Comparison of ENCODE assay signal across 24 cellular contexts in the genomic region with DNA sequence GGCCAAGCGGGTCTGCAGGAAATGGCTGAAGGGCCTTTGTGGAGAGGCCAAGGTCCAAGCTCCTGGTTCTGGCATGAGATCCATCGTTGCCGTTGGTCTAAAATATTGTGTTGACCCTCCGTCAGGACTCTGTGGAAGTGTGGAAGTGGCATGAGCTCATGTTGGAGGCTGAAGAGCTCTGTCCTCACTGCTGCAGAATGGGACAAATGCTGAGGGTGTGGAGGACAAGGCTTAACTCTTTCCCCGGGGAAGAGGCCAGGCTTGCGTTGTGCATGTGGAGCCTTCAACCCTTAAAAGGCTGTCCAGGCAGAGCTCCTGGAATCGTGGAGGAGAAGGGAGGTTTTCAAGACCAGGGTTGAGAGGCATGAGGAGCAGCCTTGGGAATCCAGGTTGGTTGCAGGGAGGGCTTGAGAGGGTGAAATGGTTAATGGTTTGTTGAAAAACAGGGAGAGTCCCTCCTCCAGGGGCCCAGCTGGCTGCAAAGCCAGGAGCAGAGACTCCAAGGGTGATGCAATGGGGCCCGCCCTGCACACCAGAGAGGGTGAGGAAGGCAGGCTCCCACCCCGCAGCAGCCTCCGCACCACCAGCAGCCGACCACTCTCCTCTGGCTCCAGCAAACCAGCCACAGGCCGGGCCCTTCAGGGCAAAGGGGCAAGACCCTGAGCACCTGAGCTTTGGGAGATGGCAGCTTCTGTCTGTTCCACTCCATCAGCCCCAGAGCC. TPM values are rescaled to one million over a fixed set of nuclear protein-coding genes. Genes with fewer than 3 reads are reported as not detected.
DNase-seq lines count a peak whose midpoint lies in the region; TF ChIP-seq lines count a peak whose summit lies in the region.
"Had no signal": no experiment of that assay in that cellular context is flagged by ENCODE, and none has a peak within 500 bp of the region (broad histone marks: within the 10 kb centered on the region; RNA-seq: fewer than 3 reads in every experiment).

No MANE protein-coding gene starts in this region.

- H3K36me3 ChIP-seq in breast epithelium (no peaks in the 10 kb centered on the region), trophoblast cell (ENCODE audit: control insufficient read depth in 1 of 2, insufficient read depth in 2 of 2, low read length in 2 of 2) (no peaks in the 10 kb centered on the region), WERI-Rb-1 (no peaks in the 10 kb centered on the region)
- H3K36me3 ChIP-seq: adrenal gland, cardiac muscle cell, pancreas, thoracic aorta had no signal

- WGBS in trophoblast cell (ENCODE audit: extremely low coverage, insufficient coverage, insufficient read length), result no CpG with 5 or more reads among the region's 12 CpGs

- DNase-seq in MCF 10A (ENCODE audit: unreplicated experiment) (no peak), breast epithelium (ENCODE audit: low spot score in 2 of 2) (no peak), fibroblast of villous mesenchyme (ENCODE audit: low read depth) (peak; percentile 65), trophoblast cell (no peak), COLO829 (ENCODE audit: low spot score) (no peak), NCI-H1436 treated with DMSO at 0.1 percent for 48 hours (lab: John Stamatoyannopoulos, UW) (no peak), WERI-Rb-1 (no peak)
- no peak for DNase-seq in activated CD8-positive, alpha-beta memory T cell treated with anti-CD3 and anti-CD28 coated beads for 24 hours
- DNase-seq: activated CD4-positive, alpha-beta T cell treated with anti-CD3 and anti-CD28 coated beads, Interleukin-2, amount 10 ng/mL, durations not matched to agents 24 days and 14 days; activated CD8-positive, alpha-beta memory T cell treated with anti-CD3 and anti-CD28 coated beads, Interleukin-2, amount 50 U/mL, for 4 hours; activated gamma-delta T cell; adrenal gland; foreskin keratinocyte; NCI-H1417 treated with DMSO at 0.1 percent for 48 hours; NCI-H2171; NCI-H526; pancreas; T-helper 1 cell had no signal

- peak overlapping the region in 1 of 2 donors; percentile 71 for H3K27ac ChIP-seq in breast epithelium
- H3K27ac ChIP-seq in trophoblast cell (ENCODE audit: low read depth, low read length), result no peak overlapping the region
- H3K27ac ChIP-seq in WERI-Rb-1, result no peak overlapping the region
- H3K27ac ChIP-seq: 22Rv1, cardiac muscle cell, foreskin keratinocyte, pancreas, thoracic aorta had no signal

- no peaks in the 10 kb centered on the region for H3K79me2 ChIP-seq in trophoblast cell (ENCODE audit: control insufficient read depth, insufficient read depth, low read length, poor library complexity)

- no peaks in the 10 kb centered on the region for H3K36me3 Mint-ChIP-seq in MCF 10A (ENCODE audit: insufficient read depth, unreplicated experiment)
- H3K36me3 Mint-ChIP-seq: natural killer cell treated with Interleukin-12 subunit alpha and Interleukin-12 subunit beta and Interleukin-15 and Interleukin-18, amount 100 ng/mL, for 72 hours; stimulated activated effector memory CD8-positive, alpha-beta T cell treated with anti-CD3 and anti-CD28 coated beads, Interleukin-12 subunit alpha, Interleukin-12 subunit beta, amount 100 ng/mL, for 72 hours had no signal

- H3K9me3 ChIP-seq in breast epithelium, result no peaks in the 10 kb centered on the region
- H3K9me3 ChIP-seq in trophoblast cell (ENCODE audit: insufficient read depth, low read depth, low read length), result no peaks in the 10 kb centered on the region
- no peaks in the 10 kb centered on the region for H3K9me3 ChIP-seq in WERI-Rb-1 (ENCODE audit: severe bottlenecking)
- H3K9me3 ChIP-seq: adrenal gland, pancreas, thoracic aorta had no signal

- peak overlapping the region; percentile 41 for H3K14ac ChIP-seq in trophoblast cell (ENCODE audit: low read length)

- no peak overlapping the region for H3K4ac ChIP-seq in trophoblast cell (ENCODE audit: low read depth, low read length)

- POLR2A ChIA-PET in MCF 10A (lab: Yijun Ruan, JAX), result interaction anchor here (0.6 to 0.7 kb wide), 2 partner anchors 8 to 34 kb away, joined by 3 to 4 read pairs; no protein-coding TSS in a partner anchor

- H3K79me1 ChIP-seq in trophoblast cell (ENCODE audit: low read length), result peaks cover 22% of the 10 kb centered on the region

- no TSS peak for BruUV-seq in MCF 10A (replicated peaks; lab: Mats Ljungman, UMichigan)

- H3K18ac ChIP-seq in trophoblast cell (ENCODE audit: low read length), result peak overlapping the region; percentile 54

- TF ChIP-seq CTCF in MCF 10A (IDR thresholded peaks at IDR 0.05; ENCODE audit: unreplicated experiment) (no peak), breast epithelium (IDR thresholded peaks at IDR 0.05) (no peak), fibroblast of villous mesenchyme (IDR thresholded peaks at IDR 0.05; ENCODE audit: insufficient read depth, low read depth, low read length) (no peak), WERI-Rb-1 (IDR thresholded peaks at IDR 0.05; ENCODE audit: low read depth, low read length) (no peak)

- no peak overlapping the region for H4K12ac ChIP-seq in trophoblast cell (ENCODE audit: low read depth, low read length)

- H3K4me3 Mint-ChIP-seq in MCF 10A (ENCODE audit: unreplicated experiment), result no peak overlapping the region
- H3K4me3 Mint-ChIP-seq: activated CD4-positive, alpha-beta T cell treated with anti-CD3 and anti-CD28 coated beads, Interleukin-2, amount 10 ng/mL, durations not matched to agents 24 days and 14 days; dendritic cell treated with granulocyte-macrophage colony-stimulating factor and Interleukin-4, amounts not matched to agents 40 ng/mL and 50 ng/mL, for 4 days; natural killer cell treated with Interleukin-12 subunit alpha and Interleukin-12 subunit beta and Interleukin-15 and Interleukin-18, amount 100 ng/mL, for 72 hours; stimulated activated effector memory CD8-positive, alpha-beta T cell treated with anti-CD3 and anti-CD28 coated beads, Interleukin-12 subunit alpha, Interleukin-12 subunit beta, amount 100 ng/mL, for 72 hours had no signal

- H3K27me3 ChIP-seq in breast epithelium, result no peaks in the 10 kb centered on the region
- H3K27me3 ChIP-seq in trophoblast cell (ENCODE audit: insufficient read depth, low read length), result no peaks in the 10 kb centered on the region
- no peaks in the 10 kb centered on the region for H3K27me3 ChIP-seq in WERI-Rb-1 (ENCODE audit: insufficient read depth, low read depth, severe bottlenecking)
- H3K27me3 ChIP-seq: adrenal gland, cardiac muscle cell, foreskin keratinocyte, pancreas had no signal

- no peak overlapping the region for H3K4me2 ChIP-seq in trophoblast cell (ENCODE audit: low read length)

- no peak for TF ChIP-seq POLR2A in breast epithelium (IDR thresholded peaks at IDR 0.05)

- no peak overlapping the region for H2BK5ac ChIP-seq in trophoblast cell (ENCODE audit: low read depth, low read length, poor library complexity)

- H3K4me3 ChIP-seq in breast epithelium (no peak overlapping the region), fibroblast of villous mesenchyme (ENCODE audit: low read depth, low read length) (no peak overlapping the region), trophoblast cell (ENCODE audit: low read depth, low read length) (no peak overlapping the region), WERI-Rb-1 (ENCODE audit: low read depth, low read length) (no peak overlapping the region)
- H3K4me3 ChIP-seq: adrenal gland, cardiac muscle cell, pancreas, thoracic aorta had no signal

- H3K9ac ChIP-seq in trophoblast cell (ENCODE audit: low read length), result no peak overlapping the region

- intact Hi-C loops in MCF 10A (cut with micrococcal nuclease) (no loop called here), breast epithelium (cut with DNase I; ENCODE audit: low total_unique reads) (loop anchor here (5.0 kb wide), 1 partner anchor 826 kb away; no protein-coding TSS in a partner anchor)

- CTCF ChIA-PET in MCF 10A (lab: Yijun Ruan, JAX), result interaction anchor here (0.5 to 18.3 kb wide), 7 partner anchors 41 to 428 kb away, joined by 3 to 969 read pairs (median 4); no protein-coding TSS in a partner anchor

- H3K27me3 Mint-ChIP-seq in MCF 10A (ENCODE audit: insufficient read depth, unreplicated experiment), result no peaks in the 10 kb centered on the region

- peak overlapping the region; percentile 66 for H3K27ac Mint-ChIP-seq in MCF 10A (ENCODE audit: low read depth, unreplicated experiment)
- H3K27ac Mint-ChIP-seq: activated CD4-positive, alpha-beta T cell treated with anti-CD3 and anti-CD28 coated beads, Interleukin-2, amount 10 ng/mL, durations not matched to agents 24 days and 14 days; dendritic cell treated with granulocyte-macrophage colony-stimulating factor and Interleukin-4, amounts not matched to agents 40 ng/mL and 50 ng/mL, for 4 days; natural killer cell treated with Interleukin-12 subunit alpha and Interleukin-12 subunit beta and Interleukin-15 and Interleukin-18, amount 100 ng/mL, for 72 hours; stimulated activated effector memory CD8-positive, alpha-beta T cell treated with anti-CD3 and anti-CD28 coated beads, Interleukin-12 subunit alpha, Interleukin-12 subunit beta, amount 100 ng/mL, for 72 hours had no signal

- H4K91ac ChIP-seq in trophoblast cell (ENCODE audit: low read depth, low read length), result peak overlapping the region; percentile 48

- H2BK120ac ChIP-seq in trophoblast cell (ENCODE audit: insufficient read depth, low read length, poor library complexity), result peak overlapping the region; percentile 41

- H2BK12ac ChIP-seq in trophoblast cell (ENCODE audit: low read length), result peak overlapping the region; percentile 5

- H3K23ac ChIP-seq in trophoblast cell (ENCODE audit: low read length), result no peak overlapping the region

- H3K9me3 Mint-ChIP-seq in MCF 10A (ENCODE audit: unreplicated experiment), result no peaks in the 10 kb centered on the region
- H3K9me3 Mint-ChIP-seq: activated CD4-positive, alpha-beta T cell treated with anti-CD3 and anti-CD28 coated beads, Interleukin-2, amount 10 ng/mL, durations not matched to agents 24 days and 14 days; dendritic cell treated with granulocyte-macrophage colony-stimulating factor and Interleukin-4, amounts not matched to agents 40 ng/mL and 50 ng/mL, for 4 days; natural killer cell treated with Interleukin-12 subunit alpha and Interleukin-12 subunit beta and Interleukin-15 and Interleukin-18, amount 100 ng/mL, for 72 hours; stimulated activated effector memory CD8-positive, alpha-beta T cell treated with anti-CD3 and anti-CD28 coated beads, Interleukin-12 subunit alpha, Interleukin-12 subunit beta, amount 100 ng/mL, for 72 hours had no signal

- H2AFZ ChIP-seq in trophoblast cell (ENCODE audit: insufficient read depth, low read length, poor library complexity), result no peak overlapping the region

- H4K8ac ChIP-seq in trophoblast cell (ENCODE audit: low read depth, low read length), result no peak overlapping the region

- H3K4me1 ChIP-seq in breast epithelium (no peaks in the 10 kb centered on the region), trophoblast cell (ENCODE audit: control insufficient read depth in 1 of 2, insufficient read depth in 2 of 2, low read length in 2 of 2) (peaks cover 20 to 33% of the 10 kb centered on the region in 2 experiments)
- H3K4me1 ChIP-seq: adrenal gland, pancreas had no signal

- H3K4me1 Mint-ChIP-seq in MCF 10A (ENCODE audit: insufficient read depth, unreplicated experiment), result peaks cover 35% of the 10 kb centered on the region
- H3K4me1 Mint-ChIP-seq: activated CD4-positive, alpha-beta T cell treated with anti-CD3 and anti-CD28 coated beads, Interleukin-2, amount 10 ng/mL, durations not matched to agents 24 days and 14 days; stimulated activated effector memory CD8-positive, alpha-beta T cell treated with anti-CD3 and anti-CD28 coated beads, Interleukin-12 subunit alpha, Interleukin-12 subunit beta, amount 100 ng/mL, for 72 hours had no signal

- H2AK5ac ChIP-seq in trophoblast cell (ENCODE audit: low read length), result peak overlapping the region; percentile 2

RNA-seq across cellular contexts. Expression of gene AHCYL1, which starts 6.7 kb away (rescaled TPM):
- 104 and 106 TPM in 2 replicates for total RNA-seq in MCF 10A (2022)
- 10 to 100 TPM; 67.7 to 75.1 (median 73.8) TPM for total RNA-seq in breast epithelium
- 49.0 and 66.9 TPM in 2 replicates for total RNA-seq in fibroblast of villous mesenchyme
- polyA plus RNA-seq in trophoblast cell (2013), result 84.4 and 84.7 TPM in 2 replicates

RNA-seq across cellular contexts. Expression of gene STRIP1, which starts 56.6 kb away (rescaled TPM):
- total RNA-seq in MCF 10A (2022), result 35.6 and 40.6 TPM in 2 replicates
- total RNA-seq in breast epithelium, result 10 to 100 TPM; 35.7 to 59.0 (median 56.6) TPM
- 48.3 and 52.2 TPM in 2 replicates for total RNA-seq in fibroblast of villous mesenchyme
- polyA plus RNA-seq in trophoblast cell (2013), result 22.7 and 23.9 TPM in 2 replicates
